23 cellular contexts compared by ENCODE assay signal in the genomic region with DNA sequence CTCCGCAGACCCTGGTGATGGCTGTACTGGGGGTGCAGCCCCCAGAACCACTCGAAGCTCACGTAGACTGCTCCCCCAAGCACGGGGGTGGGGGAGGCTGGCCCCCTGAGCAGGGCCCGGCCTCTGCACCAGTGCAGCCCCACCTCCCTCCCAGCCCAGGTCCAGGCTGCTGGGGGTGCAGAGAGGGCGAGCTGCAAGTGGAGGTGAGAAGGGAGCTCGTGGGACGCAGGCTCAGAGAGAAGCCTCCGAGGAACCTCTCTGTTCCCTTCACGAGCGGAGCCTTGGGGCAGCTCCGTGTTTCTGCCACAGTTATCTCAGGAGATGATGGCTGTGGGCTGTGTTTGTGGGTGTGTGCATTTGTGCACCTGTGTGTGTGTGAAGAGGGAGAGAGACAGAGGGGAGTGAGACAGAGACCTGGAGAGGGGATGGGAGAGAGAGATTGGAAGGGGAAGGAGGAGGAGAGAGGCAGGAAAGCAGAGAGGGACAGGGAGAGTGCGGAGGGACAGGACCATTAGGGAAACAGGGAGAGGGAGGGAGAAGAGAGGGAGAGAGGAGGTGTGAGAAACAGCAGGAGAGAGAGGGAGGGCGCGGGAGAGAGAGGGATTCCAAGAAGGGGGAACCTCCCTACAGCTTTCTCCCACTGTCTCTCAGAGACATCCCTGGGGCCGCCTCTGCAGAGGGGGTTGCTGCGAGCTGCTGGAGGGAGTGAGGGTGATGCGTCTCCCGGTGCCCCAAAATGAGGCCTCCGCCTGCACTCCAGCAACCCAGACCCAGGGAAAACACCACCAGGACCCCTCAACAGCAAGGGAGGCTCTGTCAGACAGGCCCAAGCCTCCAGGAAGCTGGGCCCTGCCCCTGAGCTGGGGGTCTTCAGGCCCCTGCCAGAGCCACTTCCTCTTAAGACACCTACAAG.
DNase-seq lines count a peak whose midpoint lies in the region; ATAC-seq, FAIRE-seq and TF ChIP-seq lines count a peak whose summit lies in the region.
"Had no signal": no experiment of that assay in that cellular context is flagged by ENCODE, and none has a peak within 500 bp of the region (broad histone marks: within the 10 kb centered on the region; RNA-seq: fewer than 3 reads in every experiment).

No MANE protein-coding gene starts in this region.

- POLR2A ChIA-PET in H1 (lab: Charles Lee; ENCODE audit: partially characterized antibody) = no interaction called here

- H3K36me3 ChIP-seq in H1 (ENCODE audit: control insufficient read depth in 2 of 4, insufficient read depth in 4 of 4, low read length in 3 of 4) (no peaks in the 10 kb centered on the region), neural progenitor cell (no peaks in the 10 kb centered on the region), spleen (no peaks in the 10 kb centered on the region)
- H3K36me3 ChIP-seq: SJSA1 had no signal

- no peaks in the 10 kb centered on the region for H3K36me3 Mint-ChIP-seq in neural progenitor cell
- H3K36me3 Mint-ChIP-seq: CD8-positive, alpha-beta T cell had no signal

- peaks cover 6% of the 10 kb centered on the region; the same call in 1 of the 2 replicates for H3K23me2 ChIP-seq in H1 (ENCODE audit: low read depth, low read length)

- H4K20me1 ChIP-seq in H1 (replicated peaks in 1 of 2; ENCODE audit: control insufficient read depth in 1 of 2, insufficient read depth in 2 of 2, low read length in 2 of 2) (no peaks in the 10 kb centered on the region), neural progenitor cell (ENCODE audit: low read depth) (no peaks in the 10 kb centered on the region)

- H3K9ac ChIP-seq in H1 (replicated peaks in 1 of 4; ENCODE audit: extremely low read depth in 1 of 4, low read depth in 3 of 4, low read length in 3 of 4) (no peak overlapping the region), neural progenitor cell (no peak overlapping the region)
- H3K9ac ChIP-seq: KMS-11 had no signal

- CTCF ChIA-PET in H1 (lab: Charles Lee; ENCODE audit: partially characterized antibody) = interaction anchor here (0.9 to 1.3 kb wide), 4 partner anchors 9 to 153 kb away, joined by 3 to 4 read pairs (median 4); no protein-coding TSS in a partner anchor

- H4K8ac ChIP-seq in H1 (ENCODE audit: extremely low read depth, insufficient read depth, low read length) = peak overlapping the region; percentile 68; the same call in 1 of the 2 replicates

- intact Hi-C loops in spleen (cut with DNase I; ENCODE audit: low total_unique reads) = no loop called here

- H3K23ac ChIP-seq in H1 (ENCODE audit: insufficient read length) = no peak overlapping the region

- no peak overlapping the region for H3K56ac ChIP-seq in H1 (replicated peaks; ENCODE audit: insufficient read length, low read depth, low read length)

- no peak overlapping the region for H3K27ac ChIP-seq in H1 (ENCODE audit: low read depth, low read length)
- H3K27ac ChIP-seq in neural progenitor cell = no peak overlapping the region
- no peak overlapping the region for H3K27ac ChIP-seq in spleen
- H3K27ac ChIP-seq: 22Rv1, KMS-11, SJSA1 had no signal

- H3K27me3 ChIP-seq in H1 (replicated peaks in 1 of 4; ENCODE audit: control insufficient read depth in 3 of 4, extremely low read depth in 1 of 4, insufficient read depth in 3 of 4, low read length in 3 of 4) (peaks cover 0 to 26% (median 12%) of the 10 kb centered on the region in 4 experiments; a peak in 5 of 7 replicates), neural progenitor cell (peaks cover 10% of the 10 kb centered on the region), spleen (replicated peaks in 1 of 7) (peaks cover 0 to 87% (median 0%) of the 10 kb centered on the region in 7 donors)
- H3K27me3 ChIP-seq: SJSA1 had no signal

- H3K4me1 ChIP-seq in H1 (replicated peaks in 1 of 4; ENCODE audit: control insufficient read depth in 3 of 4, insufficient read depth in 4 of 4, low read length in 3 of 4) (peaks cover 0 to 36% (median 6%) of the 10 kb centered on the region in 4 experiments; a peak in 4 of 7 replicates), neural progenitor cell (no peaks in the 10 kb centered on the region), spleen (peaks cover 0 to 5% (median 0%) of the 10 kb centered on the region in 6 donors)

- H3K9me3 ChIP-seq in H1 (ENCODE audit: insufficient read depth in 2 of 2, low read depth in 1 of 2, low read length in 1 of 2) (no peaks in the 10 kb centered on the region), neural progenitor cell (ENCODE audit: low read depth) (no peaks in the 10 kb centered on the region), spleen (no peaks in the 10 kb centered on the region)
- H3K9me3 ChIP-seq: SJSA1 had no signal

- no peak for TF ChIP-seq CTCF in H1 (IDR thresholded peaks at IDR 0.05; ENCODE audit: control extremely low read depth in 1 of 3, insufficient read depth in 1 of 3, low read depth in 1 of 3, low read length in 3 of 3)
- no peak for TF ChIP-seq CTCF in neural progenitor cell (IDR thresholded peaks at IDR 0.05)
- no peak for TF ChIP-seq CTCF in spleen (IDR thresholded peaks at IDR 0.05 in 8 of 11, conservative IDR thresholded peaks at IDR 0.05 in 3 of 11)

- no peak overlapping the region for H3K4me2 ChIP-seq in H1 (ENCODE audit: insufficient read depth in 1 of 2, low read depth in 2 of 2, low read length in 2 of 2)
- H3K4me2 ChIP-seq in neural progenitor cell = no peak overlapping the region
- H3K4me2 ChIP-seq: KMS-11 had no signal

- peaks cover 8% of the 10 kb centered on the region for H3K27me3 Mint-ChIP-seq in neural progenitor cell (ENCODE audit: insufficient read depth, low read depth)

- peak overlapping the region; percentile 60; the same call in 1 of the 2 replicates for H2AK5ac ChIP-seq in H1 (ENCODE audit: low read depth, low read length)

- peak overlapping the region; percentile 24 for H2BK120ac ChIP-seq in H1 (replicated peaks; ENCODE audit: low read depth, low read length)

- H3K9me3 Mint-ChIP-seq in neural progenitor cell = no peaks in the 10 kb centered on the region
- H3K9me3 Mint-ChIP-seq: CD8-positive, alpha-beta T cell had no signal

- no peak overlapping the region for H3K14ac ChIP-seq in H1 (ENCODE audit: insufficient read length)

- H2BK15ac ChIP-seq in H1 (ENCODE audit: low read length) = peak overlapping the region; percentile 36; the same call in 1 of the 2 replicates

- no peak for FAIRE-seq in H1 (lab: Jason Lieb, UNC)
- FAIRE-seq: GM19239, RCC 7860 had no signal

- H3F3A ChIP-seq in neural progenitor cell (ENCODE audit: low read depth) = no peaks in the 10 kb centered on the region

- no peak for TF ChIP-seq EP300 in H1 (IDR thresholded peaks at IDR 0.05; ENCODE audit: borderline replicate concordance in 1 of 2, low read depth in 2 of 2, low read length in 2 of 2)

- H4K91ac ChIP-seq in H1 (replicated peaks; ENCODE audit: insufficient read length, low read length) = peak overlapping the region; percentile 63

- H2BK20ac ChIP-seq in H1 (ENCODE audit: low read length) = peak overlapping the region; percentile 51; the same call in 1 of the 2 replicates

- DNase-seq in activated effector memory CD4-positive, alpha-beta T cell treated with anti-CD3 and anti-CD28 coated beads, Interleukin-2, amount 50 U/mL, for 16 hours = peak; percentile 31
- DNase-seq in activated effector memory CD4-positive, alpha-beta T cell treated with Interleukin-2 at 50 U/mL for 16 hours = no peak
- DNase-seq in H1 (ENCODE audit: low read depth in 1 of 2, low spot score in 2 of 2) = peak in 1 of 2 experiments; percentile 47
- DNase-seq in neural progenitor cell (ENCODE audit: low spot score) = no peak
- peak; percentile 64 for DNase-seq in spleen
- no peak for DNase-seq in NCI-H1092 treated with DMSO at 0.1 percent for 48 hours (lab: John Stamatoyannopoulos, UW)
- no peak for DNase-seq in hypothalamus (lab: John Stamatoyannopoulos, UW)
- DNase-seq: ACHN; C1 segment of cervical spinal cord; CD8-positive, alpha-beta T cell; DND-41; IMR-90; NCI-H1105; NCI-H2029 treated with DMSO at 0.1 percent for 48 hours; NCI-H524; OCI-M1 had no signal

- peak overlapping the region; percentile 89 for H3K27ac Mint-ChIP-seq in neural progenitor cell
- H3K27ac Mint-ChIP-seq: CD8-positive, alpha-beta T cell had no signal

- no peak for TF ChIP-seq POLR2A in H1 (IDR thresholded peaks at IDR 0.05; ENCODE audit: control extremely low read depth in 1 of 2, low read depth in 2 of 2, low read length in 2 of 2)
- no peak for TF ChIP-seq POLR2A in spleen (IDR thresholded peaks at IDR 0.05)

- H3K79me1 ChIP-seq in H1 (ENCODE audit: low read depth, low read length) = 0 out of 2 replicates have a peak, but pooled peaks cover 2% of the 10 kb centered on the region

- H2BK12ac ChIP-seq in H1 (ENCODE audit: low read depth, low read length) = peak overlapping the region; percentile 94; the same call in 1 of the 2 replicates

- peak overlapping the region; percentile 39; the same call in 1 of the 2 replicates for H2BK5ac ChIP-seq in H1 (ENCODE audit: low read depth, low read length)

- peaks cover 15% of the 10 kb centered on the region for H3K4me1 Mint-ChIP-seq in neural progenitor cell

- H3K79me2 ChIP-seq in H1 (ENCODE audit: control insufficient read depth in 1 of 2, insufficient read depth in 2 of 2, low read length in 2 of 2) = no peaks in the 10 kb centered on the region
- no peaks in the 10 kb centered on the region for H3K79me2 ChIP-seq in neural progenitor cell (ENCODE audit: low read depth)

- H2AFZ ChIP-seq in H1 (ENCODE audit: low read length) = 0 out of 2 replicates have a peak overlapping the region, but pooled peaks have one; percentile 52
- no peak overlapping the region for H2AFZ ChIP-seq in neural progenitor cell (replicated peaks)

- 78% methylated on average over 17 of the region's 20 CpGs; no CpG with 5 or more reads in 1 of the 2 experiments for WGBS in H1 (ENCODE audit: extremely low coverage in 1 of 2, insufficient coverage in 1 of 2, insufficient read length in 1 of 2, insufficient replicate concordance in 2 of 2, low coverage in 1 of 2, low lambda C conversion rate in 2 of 2, missing lambda C conversion rate in 1 of 2), 2 experiments
- WGBS in spleen, 5 donors = 71 to 78% (median 73%) methylated on average over 16 to 20 of the region's 20 CpGs

- H4K5ac ChIP-seq in H1 (ENCODE audit: insufficient read length, low read depth, low read length) = no peak overlapping the region

- H3K18ac ChIP-seq in H1 (ENCODE audit: extremely low read depth, low read length) = no peak overlapping the region; the same call in 1 of the 2 replicates

- H3K4ac ChIP-seq in H1 (replicated peaks; ENCODE audit: insufficient read length, low read depth, low read length) = no peak overlapping the region

- H3K4me3 ChIP-seq in H1 (ENCODE audit: extremely low read depth in 1 of 4, insufficient read depth in 2 of 4, low read depth in 3 of 4, low read length in 4 of 4) (no peak overlapping the region), neural progenitor cell (no peak overlapping the region), spleen (no peak overlapping the region)
- H3K4me3 ChIP-seq: SJSA1 had no signal

- H3K4me3 Mint-ChIP-seq in neural progenitor cell = no peak overlapping the region
- H3K4me3 Mint-ChIP-seq: CD8-positive, alpha-beta T cell had no signal

- no peak for ATAC-seq in GM21381 (IDR thresholded peaks at IDR 0.05; ENCODE audit: unreplicated experiment)
- ATAC-seq: CD8-positive, alpha-beta T cell; Right ventricle myocardium inferior had no signal

- no peak for TF ChIP-seq RAD21 in H1 (IDR thresholded peaks at IDR 0.05 in 1 of 2, conservative IDR thresholded peaks at IDR 0.05 in 1 of 2; ENCODE audit: low read depth in 2 of 2, low read length in 2 of 2)

TF ChIP-seq in H1, 55 proteins besides CTCF, POLR2A, EP300 and RAD21 (continues in another document):
- no peak for TF ChIP-seq NRF1 (IDR thresholded peaks at IDR 0.05; ENCODE audit: low read depth, low read length)

Comparison
In these comparisons a context has a peak if more than half of its experiments do, and no peak if none do; other contexts are left out.
1. DNase-seq: peak in activated effector memory CD4-positive, alpha-beta T cell treated with anti-CD3 and anti-CD28 coated beads, Interleukin-2, amount 50 U/mL, for 16 hours (single experiment) and spleen (single experiment); none in activated effector memory CD4-positive, alpha-beta T cell treated with Interleukin-2 at 50 U/mL for 16 hours (single experiment), neural progenitor cell (single experiment), NCI-H1092 treated with DMSO at 0.1 percent for 48 hours (single experiment) and hypothalamus (0 of 51).